Comparison of ENCODE assay signal across 27 cellular contexts in genomic region chr20:38192323-38192885, GRCh38. TPM values are rescaled to one million over a fixed set of nuclear protein-coding genes. Genes with fewer than 3 reads are reported as not detected.
"Had no signal": no experiment of that assay in that cellular context is flagged by ENCODE, and none has a peak within 500 bp of the region (broad histone marks: within the 10 kb centered on the region; RNA-seq: fewer than 3 reads in every experiment).

No MANE protein-coding gene starts in this region.

- H3K4me3 Mint-ChIP-seq: activated B cell treated with CpG ODN at 0.5 μM for 24 hours; activated CD4-positive, alpha-beta T cell treated with anti-CD3 and anti-CD28 coated beads, Interleukin-2, amount 10 ng/mL, durations not matched to agents 24 days and 14 days; activated CD8-positive, alpha-beta memory T cell treated with anti-CD3 and anti-CD28 coated beads, Interleukin-2, amount 10 ng/mL, durations not matched to agents 7 days and 5 days; activated naive CD4-positive, alpha-beta T cell treated with anti-CD3 and anti-CD28 coated beads for 36 hours; activated naive CD8-positive, alpha-beta T cell; activated T-cell treated with anti-CD3 and anti-CD28 coated beads, Interleukin-2, amount 50 U/mL, for 24 hours; activated T-helper 1 cell treated with anti-CD3 and anti-CD28 coated beads, Interleukin-12 subunit alpha, Interleukin-12 subunit beta, Interleukin-2, Interleukin-4 antibody, amounts not matched to agents 30 ng/mL and 10 ng/mL and 1 ng/mL, durations not matched to agents 14 hours and 24 hours and 36 hours; brain; T-helper 17 cell had no signal

- H3K9me3 ChIP-seq: MG63, Peyer's patch had no signal

- H3K9me3 Mint-ChIP-seq: activated B cell treated with CpG ODN at 0.5 μM for 24 hours; activated naive CD4-positive, alpha-beta T cell treated with anti-CD3 and anti-CD28 coated beads for 36 hours had no signal

- H3K4me1 Mint-ChIP-seq: activated CD4-positive, alpha-beta T cell treated with anti-CD3 and anti-CD28 coated beads, Interleukin-2, amount 10 ng/mL, durations not matched to agents 24 days and 14 days; activated CD8-positive, alpha-beta memory T cell treated with anti-CD3 and anti-CD28 coated beads, Interleukin-2, amount 10 ng/mL, durations not matched to agents 7 days and 5 days had no signal

- H3K27me3 ChIP-seq: cardiac muscle cell, MG63, Peyer's patch had no signal

- H3K27ac ChIP-seq: cardiac muscle cell, Peyer's patch, RWPE1 had no signal

- H3K27ac Mint-ChIP-seq: activated B cell treated with CpG ODN at 0.5 μM for 24 hours; activated CD4-positive, alpha-beta T cell treated with anti-CD3 and anti-CD28 coated beads, Interleukin-2, amount 10 ng/mL, durations not matched to agents 24 days and 14 days; activated CD8-positive, alpha-beta memory T cell treated with anti-CD3 and anti-CD28 coated beads, Interleukin-2, amount 10 ng/mL, durations not matched to agents 7 days and 5 days; activated naive CD4-positive, alpha-beta T cell treated with anti-CD3 and anti-CD28 coated beads for 36 hours; activated naive CD8-positive, alpha-beta T cell; activated T-cell treated with anti-CD3 and anti-CD28 coated beads, Interleukin-2, amount 50 U/mL, for 24 hours; activated T-helper 1 cell treated with anti-CD3 and anti-CD28 coated beads, Interleukin-12 subunit alpha, Interleukin-12 subunit beta, Interleukin-2, Interleukin-4 antibody, amounts not matched to agents 30 ng/mL and 10 ng/mL and 1 ng/mL, durations not matched to agents 14 hours and 24 hours and 36 hours; T-helper 17 cell had no signal

- ATAC-seq: activated CD8-positive, alpha-beta memory T cell treated with anti-CD3 and anti-CD28 coated beads, Interleukin-2, amount 10 ng/mL, durations not matched to agents 7 days and 5 days; T-helper 17 cell had no signal

- H3K36me3 ChIP-seq: cardiac muscle cell, MG63, Peyer's patch had no signal

- H3K4me3 ChIP-seq: cardiac muscle cell, MG63, Peyer's patch had no signal

- DNase-seq: activated B cell treated with CpG ODN at 0.5 μM for 24 hours; activated CD4-positive, alpha-beta T cell treated with anti-CD3 and anti-CD28 coated beads for 1 hour; activated CD4-positive, alpha-beta T cell treated with anti-CD3 and anti-CD28 coated beads, Interleukin-2, amount 10 ng/mL, durations not matched to agents 24 days and 14 days; activated CD4-positive, alpha-beta T cell treated with anti-CD3 and anti-CD28 coated beads, Interleukin-2, amount 50 U/mL, for 48 hours; activated CD8-positive, alpha-beta memory T cell treated with anti-CD3 and anti-CD28 coated beads, Interleukin-2, amount 10 ng/mL, durations not matched to agents 7 days and 5 days; activated gamma-delta T cell; activated naive CD4-positive, alpha-beta T cell treated with anti-CD3 and anti-CD28 coated beads for 36 hours; activated T-cell treated with anti-CD3 and anti-CD28 coated beads, Interleukin-2, amount 50 U/mL, for 24 hours; amygdala; MG63; MV-4-11; NCI-H1092 treated with DMSO at 0.1 percent for 48 hours; NCI-H1436; NCI-H1694 treated with DMSO at 0.1 percent for 48 hours; NCI-H2029 treated with DMSO at 0.1 percent for 48 hours; NCI-H510A treated with DMSO at 0.1 percent for 48 hours; NCI-H69; NK-92 treated with Interleukin-12 subunit alpha and Interleukin-12 subunit beta, amount 100 ng/mL, for 24 hours; SHP77; T-helper 17 cell; T-helper 9 cell had no signal

- H3K36me3 Mint-ChIP-seq: activated CD8-positive, alpha-beta memory T cell treated with anti-CD3 and anti-CD28 coated beads, Interleukin-2, amount 10 ng/mL, durations not matched to agents 7 days and 5 days; activated naive CD8-positive, alpha-beta T cell; brain had no signal

- H3K4me1 ChIP-seq: Peyer's patch had no signal

RNA-seq across cellular contexts. Expression of gene TGM2, which starts 27.3 kb away (rescaled TPM):
- total RNA-seq: activated naive CD4-positive, alpha-beta T cell treated with anti-CD3 and anti-CD28 coated beads for 36 hours; activated T-helper 1 cell treated with anti-CD3 and anti-CD28 coated beads, Interleukin-12 subunit alpha, Interleukin-12 subunit beta, Interleukin-2, Interleukin-4 antibody, amounts not matched to agents 30 ng/mL and 10 ng/mL and 1 ng/mL, durations not matched to agents 14 hours and 24 hours and 36 hours had no signal
